In genomic region chr17:17055286-17056166, GRCh38 we compare ENCODE assay signal across 11 cellular contexts. TPM values are rescaled to one million over a fixed set of nuclear protein-coding genes. Genes with fewer than 3 reads are reported as not detected.
DNase-seq lines count a peak whose midpoint lies in the region; ATAC-seq and TF ChIP-seq lines count a peak whose summit lies in the region.
"Had no signal": no experiment of that assay in that cellular context is flagged by ENCODE, and none has a peak within 500 bp of the region (broad histone marks: within the 10 kb centered on the region; RNA-seq: fewer than 3 reads in every experiment).

No MANE protein-coding gene starts in this region.

- no peak for TF ChIP-seq CTCF in RWPE1 (conservative IDR thresholded peaks at IDR 0.05; ENCODE audit: low read depth)
- TF ChIP-seq CTCF in gastroesophageal sphincter (IDR thresholded peaks at IDR 0.05): no peak
- TF ChIP-seq CTCF in progenitor cell of endocrine pancreas (IDR thresholded peaks at IDR 0.05; ENCODE audit: unreplicated experiment): no peak

- peak overlapping the region; percentile 44 for H3K9ac ChIP-seq in BLaER1

- CTCF ChIA-PET in RWPE1 (lab: Yijun Ruan, JAX): no interaction called here

- H3K36me3 ChIP-seq in BLaER1 (peaks cover 37% of the 10 kb centered on the region), gastroesophageal sphincter (peaks cover 0 to 15% of the 10 kb centered on the region in 2 donors)

- H3K27me3 ChIP-seq in BLaER1: no peaks in the 10 kb centered on the region
- no peaks in the 10 kb centered on the region for H3K27me3 ChIP-seq in gastroesophageal sphincter

- no peak overlapping the region for H3K4me3 Mint-ChIP-seq in progenitor cell of endocrine pancreas (ENCODE audit: low read depth)
- H3K4me3 Mint-ChIP-seq: activated naive CD4-positive, alpha-beta T cell treated with anti-CD3 and anti-CD28 coated beads for 36 hours; IgD-negative memory B cell had no signal

- H3K4me2 ChIP-seq in BLaER1: peak overlapping the region; percentile 96

- no peak for TF ChIP-seq EP300 in gastroesophageal sphincter (IDR thresholded peaks at IDR 0.05)

- peaks cover 10% of the 10 kb centered on the region for H3K4me1 Mint-ChIP-seq in progenitor cell of endocrine pancreas (ENCODE audit: low read depth)

- H3K27ac Mint-ChIP-seq in progenitor cell of endocrine pancreas: peak overlapping the region; percentile 86
- H3K27ac Mint-ChIP-seq: activated naive CD4-positive, alpha-beta T cell treated with anti-CD3 and anti-CD28 coated beads for 36 hours had no signal

- DNase-seq in RWPE1 (ENCODE audit: low spot score) (no peak), progenitor cell of endocrine pancreas (ENCODE audit: low spot score, unreplicated experiment) (no peak), OCI-M2 (lab: John Stamatoyannopoulos, UW; ENCODE audit: unreplicated experiment) (no peak), NCI-H524 treated with DMSO at 0.1 percent for 48 hours (lab: John Stamatoyannopoulos, UW) (no peak), SIG-M5 treated with dmso at 0.1 percent for 504 hours (lab: John Stamatoyannopoulos, UW; ENCODE audit: unreplicated experiment) (no peak)
- DNase-seq: activated naive CD4-positive, alpha-beta T cell treated with anti-CD3 and anti-CD28 coated beads for 36 hours had no signal

- ATAC-seq in gastroesophageal sphincter (peak; percentile 49), HG03175 (IDR thresholded peaks at IDR 0.05; ENCODE audit: unreplicated experiment) (no peak)

- no peaks in the 10 kb centered on the region for H3K9me3 Mint-ChIP-seq in progenitor cell of endocrine pancreas (ENCODE audit: low read depth)
- H3K9me3 Mint-ChIP-seq: activated naive CD4-positive, alpha-beta T cell treated with anti-CD3 and anti-CD28 coated beads for 36 hours; IgD-negative memory B cell had no signal

- H3K4me3 ChIP-seq in BLaER1: no peak overlapping the region
- no peak overlapping the region for H3K4me3 ChIP-seq in gastroesophageal sphincter

- peak overlapping the region; percentile 70 for H3K27ac ChIP-seq in BLaER1
- H3K27ac ChIP-seq in RWPE1: peak overlapping the region; percentile 65
- H3K27ac ChIP-seq in gastroesophageal sphincter: peak overlapping the region in 3 of 4 donors; percentile 44 to 62 (median 61)

- TF ChIP-seq POLR2A in gastroesophageal sphincter (IDR thresholded peaks at IDR 0.05): no peak

- 51% methylated on average over 10 of the region's 16 CpGs; no CpG with 5 or more reads in 1 of the 2 donors for WGBS in gastroesophageal sphincter (ENCODE audit: low coverage in 1 of 2), 2 donors

- H4K20me1 ChIP-seq in BLaER1: peaks cover 100% of the 10 kb centered on the region

- no peaks in the 10 kb centered on the region for H3K36me3 Mint-ChIP-seq in progenitor cell of endocrine pancreas (ENCODE audit: insufficient read depth)
- H3K36me3 Mint-ChIP-seq: IgD-negative memory B cell had no signal

- H3K4me1 ChIP-seq in BLaER1 (peaks cover 100% of the 10 kb centered on the region), gastroesophageal sphincter (peaks cover 3 to 100% (median 33%) of the 10 kb centered on the region in 3 donors)

- no peaks in the 10 kb centered on the region for H3K27me3 Mint-ChIP-seq in progenitor cell of endocrine pancreas
- H3K27me3 Mint-ChIP-seq: IgD-negative memory B cell had no signal

- no peaks in the 10 kb centered on the region for H3K9me3 ChIP-seq in BLaER1
- no peaks in the 10 kb centered on the region for H3K9me3 ChIP-seq in gastroesophageal sphincter
- H3K9me3 ChIP-seq: Caco-2 had no signal

- POLR2A ChIA-PET in RWPE1 (lab: Yijun Ruan, JAX; ENCODE audit: low non-redundant PET): no interaction called here

RNA-seq across cellular contexts. Expression of gene MPRIP, which starts 13.3 kb away (rescaled TPM):
- total RNA-seq in gastroesophageal sphincter (100 to 1,000 TPM; 113 to 233 (median 155) TPM), progenitor cell of endocrine pancreas (180 and 195 TPM in 2 replicates)
